ENCODE assay signal across 17 cellular contexts in genomic region chr19:43606569-43607229, GRCh38. TPM values are rescaled to one million over a fixed set of nuclear protein-coding genes. Genes with fewer than 3 reads are reported as not detected.
DNase-seq lines count a peak whose midpoint lies in the region; ATAC-seq and TF ChIP-seq lines count a peak whose summit lies in the region.
"Had no signal": no experiment of that assay in that cellular context is flagged by ENCODE, and none has a peak within 500 bp of the region (broad histone marks: within the 10 kb centered on the region; RNA-seq: fewer than 3 reads in every experiment).

No MANE protein-coding gene starts in this region.

- H3K36me3 Mint-ChIP-seq in CD4-positive, alpha-beta T cell (ENCODE audit: low read depth) = peaks cover 25% of the 10 kb centered on the region
- peaks cover 13% of the 10 kb centered on the region for H3K36me3 Mint-ChIP-seq in MCF 10A (ENCODE audit: insufficient read depth, unreplicated experiment)
- peaks cover 0 to 24% (median 2%) of the 10 kb centered on the region in 5 donors for H3K36me3 Mint-ChIP-seq in naive thymus-derived CD4-positive, alpha-beta T cell

- no peak for DNase-seq in CD4-positive, alpha-beta T cell
- DNase-seq in NCI-H2196 treated with DMSO at 0.1 percent for 48 hours (lab: John Stamatoyannopoulos, UW; ENCODE audit: unreplicated experiment) (peak; percentile 61), MCF 10A (ENCODE audit: unreplicated experiment) (no peak), sigmoid colon (no peak), amniotic stem cell (lab: John Stamatoyannopoulos, UW) (no peak), stomach (no peak)
- no peak for DNase-seq in naive thymus-derived CD4-positive, alpha-beta T cell
- DNase-seq: activated CD4-positive, alpha-beta T cell treated with anti-CD3 and anti-CD28 coated beads for 48 hours; activated T-cell treated with anti-CD3 and anti-CD28 coated beads, Interleukin-2, amount 50 U/mL, for 72 hours; aorta; dermis blood vessel endothelial cell; GOT3; NCI-H1048; NCI-H82; T-helper 9 cell had no signal

- no peak overlapping the region for H3K4me3 Mint-ChIP-seq in CD4-positive, alpha-beta T cell
- no peak overlapping the region for H3K4me3 Mint-ChIP-seq in MCF 10A (ENCODE audit: unreplicated experiment)
- H3K4me3 Mint-ChIP-seq in naive thymus-derived CD4-positive, alpha-beta T cell = no peak overlapping the region
- H3K4me3 Mint-ChIP-seq: activated T-cell treated with anti-CD3 and anti-CD28 coated beads, Interleukin-2, amount 50 U/mL, for 72 hours had no signal

- 89 to 95% methylated on average over 7 of the region's 7 CpGs for WGBS in sigmoid colon, 2 donors
- WGBS in stomach, 5 donors = 76 to 90% (median 86%) methylated on average over 7 of the region's 7 CpGs

- POLR2A ChIA-PET in CD4-positive, alpha-beta T cell (lab: Charles Lee) = interaction anchor here (1.1 kb wide), 1 partner anchor 11 kb away, joined by 4 read pairs; the partner anchor contains the start of gene IRGQ
- POLR2A ChIA-PET in MCF 10A (lab: Yijun Ruan, JAX) = interaction anchor here (0.6 to 5.1 kb wide), 6 partner anchors 10 to 74 kb away, joined by 3 to 45 read pairs (median 3); partner anchors contain the start of genes IRGQ, ZNF575 and ZNF576
- POLR2A ChIA-PET in naive thymus-derived CD4-positive, alpha-beta T cell (lab: Charles Lee) = interaction anchor here (0.8 to 1.0 kb wide), 2 partner anchors 9 to 12 kb away, joined by 3 to 5 read pairs; no protein-coding TSS in a partner anchor

- no peaks in the 10 kb centered on the region for H3K27me3 Mint-ChIP-seq in CD4-positive, alpha-beta T cell
- no peaks in the 10 kb centered on the region for H3K27me3 Mint-ChIP-seq in MCF 10A (ENCODE audit: insufficient read depth, unreplicated experiment)
- no peaks in the 10 kb centered on the region for H3K27me3 Mint-ChIP-seq in naive thymus-derived CD4-positive, alpha-beta T cell

- H3K4me3 ChIP-seq in naive thymus-derived CD4-positive, alpha-beta T cell (ENCODE audit: low read length) = no peak overlapping the region
- H3K4me3 ChIP-seq in sigmoid colon (no peak overlapping the region), stomach (no peak overlapping the region)

- peaks cover 6% of the 10 kb centered on the region for H3K4me1 Mint-ChIP-seq in CD4-positive, alpha-beta T cell (ENCODE audit: low read depth)
- H3K4me1 Mint-ChIP-seq in MCF 10A (ENCODE audit: insufficient read depth, unreplicated experiment) = peaks cover 9% of the 10 kb centered on the region
- peaks cover 0 to 16% (median 8%) of the 10 kb centered on the region in 7 donors for H3K4me1 Mint-ChIP-seq in naive thymus-derived CD4-positive, alpha-beta T cell

- H3K36me3 ChIP-seq in naive thymus-derived CD4-positive, alpha-beta T cell (ENCODE audit: control insufficient read depth in 2 of 3, insufficient read depth in 3 of 3, low read length in 3 of 3) = peaks cover 0 to 46% (median 15%) of the 10 kb centered on the region in 3 experiments
- peaks cover 0 to 38% (median 10%) of the 10 kb centered on the region in 4 donors for H3K36me3 ChIP-seq in sigmoid colon
- peaks cover 11 to 53% (median 43%) of the 10 kb centered on the region in 4 donors for H3K36me3 ChIP-seq in stomach

- no peaks in the 10 kb centered on the region for H3K9me3 ChIP-seq in CD4-positive, alpha-beta T cell (ENCODE audit: control insufficient read depth, low read length)
- no peaks in the 10 kb centered on the region for H3K9me3 ChIP-seq in naive thymus-derived CD4-positive, alpha-beta T cell (ENCODE audit: control insufficient read depth in 2 of 3, low read length in 3 of 3)
- H3K9me3 ChIP-seq in sigmoid colon (no peaks in the 10 kb centered on the region), stomach (no peaks in the 10 kb centered on the region)

- intact Hi-C loops in CD4-positive, alpha-beta T cell (cut with DNase I, micrococcal nuclease) = no loop called here
- intact Hi-C loops in MCF 10A (cut with micrococcal nuclease) = no loop called here
- intact Hi-C loops in naive thymus-derived CD4-positive, alpha-beta T cell (cut with micrococcal nuclease) = no loop called here
- intact Hi-C loops in sigmoid colon (cut with DNase I) = no loop called here
- intact Hi-C loops in stomach (cut with DNase I; ENCODE audit: low total_unique reads) = no loop called here

- H3K27me3 ChIP-seq in CD4-positive, alpha-beta T cell (ENCODE audit: control insufficient read depth, insufficient read depth, low read length) = no peaks in the 10 kb centered on the region
- no peaks in the 10 kb centered on the region for H3K27me3 ChIP-seq in naive thymus-derived CD4-positive, alpha-beta T cell (ENCODE audit: control insufficient read depth in 2 of 2, insufficient read depth in 2 of 2, low read length in 2 of 2)
- no peaks in the 10 kb centered on the region for H3K27me3 ChIP-seq in sigmoid colon
- no peaks in the 10 kb centered on the region for H3K27me3 ChIP-seq in stomach

- ATAC-seq in CD4-positive, alpha-beta T cell (ENCODE audit: poor library complexity) = no peak
- no peak for ATAC-seq in naive thymus-derived CD4-positive, alpha-beta T cell
- ATAC-seq in HG02885 (IDR thresholded peaks at IDR 0.05; ENCODE audit: poor library complexity, unreplicated experiment) = no peak
- ATAC-seq: activated T-cell treated with anti-CD3 and anti-CD28 coated beads, Interleukin-2, amount 50 U/mL, for 72 hours; HepG2 had no signal

- no TSS peak for BruUV-seq in MCF 10A (replicated peaks; lab: Mats Ljungman, UMichigan)

- H3K27ac ChIP-seq in CD4-positive, alpha-beta T cell (ENCODE audit: low read depth, low read length) = no peak overlapping the region
- peak overlapping the region; percentile 17 for H3K27ac ChIP-seq in naive thymus-derived CD4-positive, alpha-beta T cell (ENCODE audit: low read depth, low read length)
- H3K27ac ChIP-seq in sigmoid colon (no peak overlapping the region), stomach (no peak overlapping the region)

- TF ChIP-seq EP300 in sigmoid colon (IDR thresholded peaks at IDR 0.05) = no peak
- no peak for TF ChIP-seq EP300 in stomach (IDR thresholded peaks at IDR 0.05)

- CTCF ChIA-PET in CD4-positive, alpha-beta T cell (lab: Charles Lee) = interaction anchor here (1.9 kb wide), 1 partner anchor 12 kb away, joined by 4 read pairs; no protein-coding TSS in a partner anchor
- CTCF ChIA-PET in MCF 10A (lab: Yijun Ruan, JAX) = interaction anchor here (0.5 to 0.8 kb wide), 2 partner anchors 9 to 160 kb away, joined by 3 read pairs; no protein-coding TSS in a partner anchor
- CTCF ChIA-PET in naive thymus-derived CD4-positive, alpha-beta T cell (lab: Charles Lee) = interaction anchor here (1.5 kb wide), 1 partner anchor 13 kb away, joined by 3 read pairs; no protein-coding TSS in a partner anchor

- TF ChIP-seq POLR2A in sigmoid colon (IDR thresholded peaks at IDR 0.05) = no peak
- no peak for TF ChIP-seq POLR2A in stomach (IDR thresholded peaks at IDR 0.05)

- H3K4me1 ChIP-seq in naive thymus-derived CD4-positive, alpha-beta T cell (ENCODE audit: control insufficient read depth in 2 of 2, insufficient read depth in 2 of 2, low read length in 2 of 2) = no peaks in the 10 kb centered on the region
- no peaks in the 10 kb centered on the region for H3K4me1 ChIP-seq in sigmoid colon
- H3K4me1 ChIP-seq in stomach = peaks cover 0 to 5% (median 0%) of the 10 kb centered on the region in 4 donors

- H3K9me3 Mint-ChIP-seq in CD4-positive, alpha-beta T cell = no peaks in the 10 kb centered on the region
- no peaks in the 10 kb centered on the region for H3K9me3 Mint-ChIP-seq in MCF 10A (ENCODE audit: unreplicated experiment)
- H3K9me3 Mint-ChIP-seq in naive thymus-derived CD4-positive, alpha-beta T cell = no peaks in the 10 kb centered on the region
- H3K9me3 Mint-ChIP-seq: activated T-cell treated with anti-CD3 and anti-CD28 coated beads, Interleukin-2, amount 50 U/mL, for 72 hours had no signal

- H3K27ac Mint-ChIP-seq in CD4-positive, alpha-beta T cell = peak overlapping the region; percentile 47
- peak overlapping the region; percentile 80 for H3K27ac Mint-ChIP-seq in MCF 10A (ENCODE audit: low read depth, unreplicated experiment)
- peak overlapping the region in 6 of 9 donors; percentile 26 to 72 (median 30) for H3K27ac Mint-ChIP-seq in naive thymus-derived CD4-positive, alpha-beta T cell
- H3K27ac Mint-ChIP-seq: activated T-cell treated with anti-CD3 and anti-CD28 coated beads, Interleukin-2, amount 50 U/mL, for 72 hours had no signal

- no peak for TF ChIP-seq CTCF in CD4-positive, alpha-beta T cell (IDR thresholded peaks at IDR 0.05)
- TF ChIP-seq CTCF in MCF 10A (IDR thresholded peaks at IDR 0.05; ENCODE audit: unreplicated experiment) = no peak
- no peak for TF ChIP-seq CTCF in sigmoid colon (IDR thresholded peaks at IDR 0.05)
- no peak for TF ChIP-seq CTCF in stomach (IDR thresholded peaks at IDR 0.05)

RNA-seq across cellular contexts. Expression of gene SRRM5, which starts 5.2 kb away (rescaled TPM):
- total RNA-seq in CD4-positive, alpha-beta T cell = under 1 TPM; 0.25 to 0.56 TPM
- total RNA-seq in MCF 10A (2022) (0.28 and 0.88 TPM in 2 replicates), sigmoid colon (1 to 10 TPM in 1 of 4 donors, under 1 TPM in 2, not detected in 1; 0.27 to 1.1 (median 0.36) TPM), stomach (not detected)
- 1 to 10 TPM in 3 of 5 experiments, under 1 TPM in 2; 0.56 to 1.7 (median 1.1) TPM for total RNA-seq in naive thymus-derived CD4-positive, alpha-beta T cell
- 1 to 10 TPM in 1 of 2 donors, under 1 TPM in 1; 0.97 to 1.3 TPM for polyA plus RNA-seq in naive thymus-derived CD4-positive, alpha-beta T cell
- polyA plus RNA-seq in sigmoid colon (under 1 TPM in 1 of 3 donors, not detected in 2; 0.66 TPM), stomach (under 1 TPM in 2 of 3 donors, not detected in 1; 0.45 to 0.50 TPM)

RNA-seq across cellular contexts. Expression of gene ZNF576, which starts 10.3 kb away (rescaled TPM):
- total RNA-seq in CD4-positive, alpha-beta T cell = 1 to 10 TPM; 4.1 to 4.8 TPM
- total RNA-seq in MCF 10A (2022) (13.2 and 18.4 TPM in 2 replicates), sigmoid colon (10 to 100 TPM; 12.1 to 23.3 (median 14.8) TPM), stomach (10 to 100 TPM in 3 of 5 donors, 1 to 10 TPM in 1, not detected in 1; 4.2 to 21.6 (median 15.9) TPM)
- total RNA-seq in naive thymus-derived CD4-positive, alpha-beta T cell = 10 to 100 TPM in 4 of 5 experiments, 1 to 10 TPM in 1; 9.4 to 20.6 (median 19.5) TPM
- polyA plus RNA-seq in naive thymus-derived CD4-positive, alpha-beta T cell = 10 to 100 TPM in 1 of 2 donors, 1 to 10 TPM in 1; 8.6 to 15.7 TPM
- polyA plus RNA-seq in sigmoid colon (10 to 100 TPM; 15.0 to 21.5 (median 19.8) TPM), stomach (10 to 100 TPM; 13.7 to 18.2 (median 14.9) TPM)

RNA-seq across cellular contexts. Expression of gene IRGQ, which starts 10.8 kb away (rescaled TPM):
- total RNA-seq in CD4-positive, alpha-beta T cell = 10 to 100 TPM; 28.9 to 29.8 TPM
- total RNA-seq in MCF 10A (2022) = 21.0 and 26.5 TPM in 2 replicates
- 10 to 100 TPM; 13.5 to 43.8 (median 18.9) TPM for total RNA-seq in naive thymus-derived CD4-positive, alpha-beta T cell
- 1 to 10 TPM in 1 of 2 donors, under 1 TPM in 1; 0.32 to 1.1 TPM for polyA plus RNA-seq in naive thymus-derived CD4-positive, alpha-beta T cell
- total RNA-seq in sigmoid colon = 10 to 100 TPM; 13.5 to 24.4 (median 18.8) TPM
- 1 to 10 TPM; 3.9 to 7.6 (median 4.2) TPM for polyA plus RNA-seq in sigmoid colon
- total RNA-seq in stomach = 10 to 100 TPM in 4 of 5 donors, 1 to 10 TPM in 1; 5.3 to 57.1 (median 25.3) TPM
- 1 to 10 TPM; 2.0 to 4.9 (median 2.6) TPM for polyA plus RNA-seq in stomach

RNA-seq across cellular contexts. Expression of gene ZNF428, which starts 12.7 kb away (rescaled TPM):
- total RNA-seq in CD4-positive, alpha-beta T cell = 10 to 100 TPM; 22.3 to 24.8 TPM
- total RNA-seq in MCF 10A (2022) (18.6 and 23.3 TPM in 2 replicates), sigmoid colon (10 to 100 TPM; 22.5 to 39.6 (median 35.6) TPM), stomach (10 to 100 TPM in 4 of 5 donors, 1 to 10 TPM in 1; 7.8 to 72.7 (median 11.2) TPM)
- total RNA-seq in naive thymus-derived CD4-positive, alpha-beta T cell = 10 to 100 TPM; 21.7 to 29.1 (median 25.9) TPM
- 10 to 100 TPM; 13.1 to 16.1 TPM for polyA plus RNA-seq in naive thymus-derived CD4-positive, alpha-beta T cell
- polyA plus RNA-seq in sigmoid colon (10 to 100 TPM; 18.0 to 40.2 (median 33.6) TPM), stomach (10 to 100 TPM; 30.9 to 47.9 (median 42.8) TPM)

RNA-seq across cellular contexts. Expression of gene PINLYP, which starts 31.1 kb away (rescaled TPM):
- total RNA-seq in CD4-positive, alpha-beta T cell = not detected
- 0.74 TPM in 1 of 2 replicates, not detected in the other for total RNA-seq in MCF 10A (2022)
- total RNA-seq in naive thymus-derived CD4-positive, alpha-beta T cell = 1 to 10 TPM in 2 of 5 experiments, under 1 TPM in 3; 0.27 to 5.8 (median 0.59) TPM
- polyA plus RNA-seq in naive thymus-derived CD4-positive, alpha-beta T cell = under 1 TPM in 1 of 2 donors, not detected in 1; 0.49 TPM
- 10 to 100 TPM in 3 of 4 donors, 1 to 10 TPM in 1; 6.6 to 21.0 (median 13.3) TPM for total RNA-seq in sigmoid colon
- 10 to 100 TPM in 1 of 3 donors, 1 to 10 TPM in 2; 1.4 to 10.8 (median 3.7) TPM for polyA plus RNA-seq in sigmoid colon
- total RNA-seq in stomach = 10 to 100 TPM in 1 of 5 donors, 1 to 10 TPM in 2, under 1 TPM in 1, not detected in 1; 0.14 to 18.7 (median 4.3) TPM
- polyA plus RNA-seq in stomach = 10 to 100 TPM in 2 of 3 donors, 1 to 10 TPM in 1; 8.0 to 16.8 (median 15.7) TPM

Comparison
In these comparisons a context has a peak if more than half of its experiments do, and no peak if none do; other contexts are left out.
1. H3K27ac Mint-ChIP-seq: peak in every context shown above with its lines; median percentile 80 in MCF 10A; 47 in CD4-positive, alpha-beta T cell; 30 in naive thymus-derived CD4-positive, alpha-beta T cell.